In genomic region chr15:90178468-90179435, GRCh38 we compare ENCODE assay signal across 1 cellular context.
A peak's percentile ranks its signal among the peaks of the same experiment; 100 is the strongest.
TF ChIP-seq lines count a peak whose summit lies in the region.

No MANE protein-coding gene starts in this region.

TF ChIP-seq in GM12878, 131 proteins besides CTCF, POLR2A, EP300 and RAD21 (continued from another document):
- TF ChIP-seq ZBTB4 (CRISPR knock-in tag; IDR thresholded peaks at IDR 0.05) = no peak
- TF ChIP-seq ATF7 (IDR thresholded peaks at IDR 0.05; ENCODE audit: low read depth) = no peak
- TF ChIP-seq HDAC6 (IDR thresholded peaks at IDR 0.05; ENCODE audit: unreplicated experiment) = no peak
- 0 out of 2 replicates have a peak, but pooled peaks have one; percentile 6 for TF ChIP-seq BCL11A (IDR thresholded peaks at IDR 0.05; ENCODE audit: low read depth, low read length)
- TF ChIP-seq MLLT1 (IDR thresholded peaks at IDR 0.05) = peak; percentile 75
- TF ChIP-seq YBX1 (IDR thresholded peaks at IDR 0.05) = no peak
